Comparison of ENCODE assay signal across 6 cellular contexts in the genomic region with DNA sequence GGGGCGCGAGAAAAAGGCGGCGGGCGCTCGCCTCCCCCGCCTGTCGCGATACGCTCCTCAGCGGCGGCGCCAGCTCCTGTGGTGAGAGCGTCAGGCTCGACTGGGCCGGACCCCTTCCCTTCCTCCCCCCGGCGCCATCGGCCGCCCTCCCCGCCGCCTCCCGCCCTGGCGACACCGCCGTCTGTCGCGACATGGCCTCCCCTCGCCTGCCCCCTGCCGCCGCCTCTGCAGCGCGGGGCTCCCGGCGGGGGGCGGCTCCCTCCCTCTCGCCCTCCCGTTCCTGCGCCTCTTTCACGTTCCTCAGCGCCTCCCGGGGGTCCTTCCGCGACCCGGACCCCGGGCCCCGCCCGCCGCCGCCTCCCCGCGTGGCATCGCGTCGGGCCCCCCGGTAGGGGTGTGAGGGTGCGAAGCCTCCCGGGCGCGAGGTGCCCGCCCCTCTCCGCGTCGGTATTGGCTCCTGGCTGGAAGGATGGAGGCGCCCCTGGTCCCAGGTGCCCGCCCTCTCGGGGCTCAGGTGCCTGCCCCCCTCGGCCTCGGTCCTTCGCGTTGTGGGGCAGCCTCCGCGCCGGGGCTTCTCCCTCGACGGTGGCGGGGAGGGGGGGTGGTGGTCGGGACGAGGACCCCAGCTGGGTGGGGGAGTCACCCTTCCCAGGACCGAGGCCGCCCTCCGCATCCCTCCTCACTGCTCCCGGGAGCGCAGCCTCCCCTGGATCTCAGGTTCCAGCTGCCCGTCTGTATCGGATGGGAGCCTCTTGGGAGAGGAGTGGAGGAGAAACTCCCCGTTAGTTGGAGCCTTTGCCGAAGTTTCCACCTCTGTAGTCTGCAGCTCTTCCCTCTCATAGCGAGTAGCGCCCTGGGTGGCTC. TPM values are rescaled to one million over a fixed set of nuclear protein-coding genes. Genes with fewer than 3 reads are reported as not detected.
A peak's percentile ranks its signal among the peaks of the same experiment; 100 is the strongest.
DNase-seq lines count a peak whose midpoint lies in the region; ATAC-seq and TF ChIP-seq lines count a peak whose summit lies in the region.

No MANE protein-coding gene starts in this region.

- H3K4me3 ChIP-seq in GM08714 (ENCODE audit: low read length) (peak overlapping the region; percentile 79), WI38 (ENCODE audit: low read depth, low read length) (peak overlapping the region; percentile 81), right cardiac atrium (ENCODE audit: low read length) (peak overlapping the region; percentile 88), testis (peak overlapping the region; percentile 72 to 99)

- H3K27ac ChIP-seq in right cardiac atrium (ENCODE audit: low read length) (peak overlapping the region; percentile 54), testis (peak overlapping the region; percentile 96 to 97)

- H3K4me1 ChIP-seq in right cardiac atrium (ENCODE audit: control insufficient read depth, insufficient read depth, low read length) (peaks cover 5% of the 10 kb centered on the region), testis (peaks cover 20% of the 10 kb centered on the region)

- DNase-seq in right cardiac atrium (peak in 2 of 3 donors; percentile 73 to 78), testis (no peak), RKO (ENCODE audit: low spot score) (no peak)

- H3K36me3 ChIP-seq in testis (ENCODE audit: low read depth, missing control alignments) = no peaks in the 10 kb centered on the region

- H3K27me3 ChIP-seq in right cardiac atrium (ENCODE audit: control insufficient read depth, insufficient read depth) (no peaks in the 10 kb centered on the region), testis (no peaks in the 10 kb centered on the region)

- intact Hi-C loops in right cardiac atrium (cut with DNase I) = no loop called here
- intact Hi-C loops in testis (cut with DNase I; ENCODE audit: low total_unique reads) = no loop called here

- TF ChIP-seq CTCF in WI38 (IDR thresholded peaks at IDR 0.05; ENCODE audit: low read depth, low read length) = 0 out of 2 replicates have a peak, but pooled peaks have one; percentile 4
- TF ChIP-seq CTCF in testis (IDR thresholded peaks at IDR 0.05) = no peak

- TF ChIP-seq POLR2A in testis (IDR thresholded peaks at IDR 0.05) = no peak

- WGBS in right cardiac atrium = 2% methylated on average over 90 of the region's 90 CpGs
- WGBS in testis, 2 donors = 0 to 1% methylated on average over 24 to 84 of the region's 90 CpGs

- H3K9me3 ChIP-seq in right cardiac atrium (ENCODE audit: control insufficient read depth, low read length) (no peaks in the 10 kb centered on the region), testis (no peaks in the 10 kb centered on the region)

- no peak for ATAC-seq in right cardiac atrium
- no peak for ATAC-seq in HG03045 (IDR thresholded peaks at IDR 0.05; ENCODE audit: unreplicated experiment)

RNA-seq across cellular contexts. Expression of a gene that starts 0.6 kb away (rescaled TPM):
- total RNA-seq in right cardiac atrium (10 to 100 TPM; 20.3 to 26.5 (median 23.3) TPM), testis (10 to 100 TPM; 79.3 to 79.9 TPM)
- polyA plus RNA-seq in right cardiac atrium (18.2 TPM), testis (ENCODE audit: insufficient read depth, low read depth, low replicate concordance) (94.3 TPM)

RNA-seq across cellular contexts. Expression of a gene that starts 21.4 kb away (rescaled TPM):
- 1 to 10 TPM; 5.3 to 7.6 (median 7.0) TPM for total RNA-seq in right cardiac atrium
- polyA plus RNA-seq in right cardiac atrium = 11.0 TPM
- 10 to 100 TPM; 10.2 to 12.8 TPM for total RNA-seq in testis
- 20.6 TPM for polyA plus RNA-seq in testis (ENCODE audit: insufficient read depth, low read depth, low replicate concordance)

RNA-seq across cellular contexts. Expression of a gene that starts 22.6 kb away (rescaled TPM):
- total RNA-seq in right cardiac atrium (10 to 100 TPM; 41.9 to 52.1 (median 43.7) TPM), testis (10 to 100 TPM; 60.1 to 66.6 TPM)
- polyA plus RNA-seq in right cardiac atrium (43.0 TPM), testis (ENCODE audit: insufficient read depth, low read depth, low replicate concordance) (56.4 TPM)

RNA-seq across cellular contexts. Expression of a gene that starts 22.7 kb away (rescaled TPM):
- 10 to 100 TPM; 15.8 to 17.4 (median 16.8) TPM for total RNA-seq in right cardiac atrium
- polyA plus RNA-seq in right cardiac atrium = 19.8 TPM
- 10 to 100 TPM; 11.2 to 12.9 TPM for total RNA-seq in testis
- polyA plus RNA-seq in testis (ENCODE audit: insufficient read depth, low read depth, low replicate concordance) = 16.0 TPM

RNA-seq across cellular contexts. Expression of a gene that starts 34.8 kb away (rescaled TPM):
- 1 to 10 TPM; 1.0 to 3.8 (median 2.5) TPM for total RNA-seq in right cardiac atrium
- polyA plus RNA-seq in right cardiac atrium = 2.3 TPM
- total RNA-seq in testis = under 1 TPM; 0.31 to 0.43 TPM
- polyA plus RNA-seq in testis (ENCODE audit: insufficient read depth, low read depth, low replicate concordance) = 4.1 TPM

Comparison
In these comparisons a context has a peak if more than half of its experiments do, and no peak if none do; other contexts are left out.
1. DNase-seq: peak in right cardiac atrium (2 of 3); none in testis (single experiment) and RKO (single experiment).
2. Peak in every context shown above with its lines, with median percentiles within 50 percentile points of each other: H3K4me3 ChIP-seq.